ENCODE assay signal across 16 cellular contexts in genomic region chr2:23600336-23600735, GRCh38.
DNase-seq lines count a peak whose midpoint lies in the region; ATAC-seq and TF ChIP-seq lines count a peak whose summit lies in the region.
"Had no signal": no experiment of that assay in that cellular context is flagged by ENCODE, and none has a peak within 500 bp of the region (broad histone marks: within the 10 kb centered on the region; RNA-seq: fewer than 3 reads in every experiment).

No MANE protein-coding gene starts in this region.

- no peaks in the 10 kb centered on the region for H3K36me3 ChIP-seq in muscle layer of duodenum (ENCODE audit: control insufficient read depth in 1 of 2, insufficient read depth in 2 of 2, low read length in 2 of 2)
- H3K36me3 ChIP-seq in mucosa of descending colon (ENCODE audit: low read depth) = no peaks in the 10 kb centered on the region
- H3K36me3 ChIP-seq: suprapubic skin had no signal

- peak; percentile 73 for DNase-seq in NCI-H1105 treated with DMSO at 0.1 percent for 48 hours (lab: John Stamatoyannopoulos, UW)
- DNase-seq in NCI-H69 (lab: John Stamatoyannopoulos, UW) = peak; percentile 39
- no peak for DNase-seq in mucosa of descending colon
- DNase-seq in activated T-cell treated with anti-CD3 and anti-CD28 coated beads for 4 hours = no peak
- DNase-seq: activated CD4-positive, alpha-beta T cell treated with anti-CD3 and anti-CD28 coated beads, Interleukin-2, amount 10 ng/mL, durations not matched to agents 7 days and 5 days; activated CD8-positive, alpha-beta memory T cell treated with anti-CD3 and anti-CD28 coated beads, Interleukin-2, amount 50 U/mL, for 48 hours; activated gamma-delta T cell; foreskin melanocyte; left colon; PC-9 had no signal

- no peak for TF ChIP-seq CTCF in C4-2B (conservative IDR thresholded peaks at IDR 0.05)
- no peak for TF ChIP-seq CTCF in mucosa of descending colon (IDR thresholded peaks at IDR 0.05)

- H3K27ac ChIP-seq in C4-2B (peak overlapping the region; percentile 58), muscle layer of duodenum (ENCODE audit: low read length) (peak overlapping the region; percentile 71)
- H3K27ac ChIP-seq: dorsolateral prefrontal cortex, PC-9, suprapubic skin had no signal

- peaks cover 8 to 21% of the 10 kb centered on the region in 2 donors for H3K4me1 ChIP-seq in muscle layer of duodenum (ENCODE audit: control insufficient read depth in 1 of 2, insufficient read depth in 2 of 2, low read length in 2 of 2)
- no peaks in the 10 kb centered on the region for H3K4me1 ChIP-seq in mucosa of descending colon (ENCODE audit: low read depth)

- H3K9me3 ChIP-seq in muscle layer of duodenum (ENCODE audit: control insufficient read depth in 1 of 2, low read length in 2 of 2) (no peaks in the 10 kb centered on the region), mucosa of descending colon (no peaks in the 10 kb centered on the region)
- H3K9me3 ChIP-seq: suprapubic skin had no signal

- no peaks in the 10 kb centered on the region for H3K27me3 ChIP-seq in muscle layer of duodenum (ENCODE audit: low read depth, low read length)
- H3K27me3 ChIP-seq: dorsolateral prefrontal cortex, suprapubic skin had no signal

- H3K4me3 ChIP-seq in muscle layer of duodenum (ENCODE audit: low read depth in 1 of 2, low read length in 2 of 2) (no peak overlapping the region), mucosa of descending colon (no peak overlapping the region)
- H3K4me3 ChIP-seq: dorsolateral prefrontal cortex, PC-9, suprapubic skin had no signal

- intact Hi-C loops in mucosa of descending colon (cut with DNase I, micrococcal nuclease) = no loop called here

- ATAC-seq in mucosa of descending colon (no peak), SK-N-SH treated with all-trans-retinoic acid at 6 μM for 48 hours (no peak), GM19035 (IDR thresholded peaks at IDR 0.05; ENCODE audit: unreplicated experiment) (no peak)
- ATAC-seq: left colon had no signal

TF ChIP-seq in SK-N-SH treated with all-trans-retinoic acid at 6 μM for 48 hours, 23 proteins besides CTCF, POLR2A, EP300 and RAD21:
- TF ChIP-seq ESRRG (CRISPR knock-in tag; IDR thresholded peaks at IDR 0.05) (no peak), ISL1 (CRISPR knock-in tag; IDR thresholded peaks at IDR 0.05) (no peak), OSR1 (CRISPR knock-in tag; IDR thresholded peaks at IDR 0.05) (no peak)
TF ChIP-seq in SK-N-SH treated with all-trans-retinoic acid at 6 μM for 48 hours: peak in this region for 0.

Comparison
In these comparisons a context has a peak if more than half of its experiments do, and no peak if none do; other contexts are left out.
1. DNase-seq: peak in NCI-H1105 treated with DMSO at 0.1 percent for 48 hours (single experiment) and NCI-H69 (single experiment); none in mucosa of descending colon (0 of 3) and activated T-cell treated with anti-CD3 and anti-CD28 coated beads for 4 hours (single experiment).